ENCODE assay signal across 8 cellular contexts in genomic region chr19:16828990-16829821, GRCh38. TPM values are rescaled to one million over a fixed set of nuclear protein-coding genes. Genes with fewer than 3 reads are reported as not detected.
DNase-seq lines count a peak whose midpoint lies in the region; TF ChIP-seq lines count a peak whose summit lies in the region.

SIN3B (plus strand) TSS chr19:16829398; CDS start chr19:16829421, 23 bp downstream.

- intact Hi-C loops in left ventricle myocardium inferior (cut with micrococcal nuclease), result no loop called here

- H3K27ac Mint-ChIP-seq in T-helper 2 cell treated with Interferon-gamma antibody and Interleukin-4, amounts not matched to agents 5 μg/mL and 100 μg/mL, for 36 hours, result peak within 1 kb of the TSS; percentile 85
- H3K27ac Mint-ChIP-seq in progenitor cell of endocrine pancreas (peak within 1 kb of the TSS; percentile 92), type B pancreatic cell (peak within 1 kb of the TSS; percentile 80)

- no peaks in the 10 kb centered on the region for H3K27me3 ChIP-seq in left ventricle myocardium inferior (ENCODE audit: low read depth)

- peaks cover 31% of the 10 kb centered on the region for H3K36me3 ChIP-seq in left ventricle myocardium inferior

- TF ChIP-seq CTCF in left ventricle myocardium inferior (IDR thresholded peaks at IDR 0.05; ENCODE audit: borderline replicate concordance), result no peak
- TF ChIP-seq CTCF in progenitor cell of endocrine pancreas (IDR thresholded peaks at IDR 0.05; ENCODE audit: unreplicated experiment), result no peak
- no peak for TF ChIP-seq CTCF in type B pancreatic cell (conservative IDR thresholded peaks at IDR 0.05)

- H3K4me1 ChIP-seq in left ventricle myocardium inferior, result peaks cover 37% of the 10 kb centered on the region

- H3K9me3 ChIP-seq in left ventricle myocardium inferior (replicated peaks), result no peaks in the 10 kb centered on the region

- H3K4me1 Mint-ChIP-seq in T-helper 2 cell treated with Interferon-gamma antibody and Interleukin-4, amounts not matched to agents 5 μg/mL and 100 μg/mL, for 36 hours (ENCODE audit: low read depth), result peaks cover 19% of the 10 kb centered on the region
- H3K4me1 Mint-ChIP-seq in progenitor cell of endocrine pancreas (ENCODE audit: low read depth), result peaks cover 12% of the 10 kb centered on the region
- peaks cover 25% of the 10 kb centered on the region for H3K4me1 Mint-ChIP-seq in type B pancreatic cell (ENCODE audit: unreplicated experiment)

- peak within 1 kb of the TSS; percentile 68 for H3K27ac ChIP-seq in angular gyrus (ENCODE audit: low read depth, low read length)
- H3K27ac ChIP-seq in left ventricle myocardium inferior (replicated peaks), result peak within 1 kb of the TSS; percentile 86

- H3K36me3 Mint-ChIP-seq in T-helper 2 cell treated with Interferon-gamma antibody and Interleukin-4, amounts not matched to agents 5 μg/mL and 100 μg/mL, for 36 hours (ENCODE audit: low read depth), result peaks cover 18% of the 10 kb centered on the region
- H3K36me3 Mint-ChIP-seq in progenitor cell of endocrine pancreas (ENCODE audit: insufficient read depth) (peaks cover 14% of the 10 kb centered on the region), type B pancreatic cell (peaks cover 11% of the 10 kb centered on the region)

- H3K4me3 ChIP-seq in left ventricle myocardium inferior, result peak within 1 kb of the TSS; percentile 89

- H3K9me3 Mint-ChIP-seq in T-helper 2 cell treated with Interferon-gamma antibody and Interleukin-4, amounts not matched to agents 5 μg/mL and 100 μg/mL, for 36 hours, result no peaks in the 10 kb centered on the region
- peaks cover 4% of the 10 kb centered on the region for H3K9me3 Mint-ChIP-seq in progenitor cell of endocrine pancreas (ENCODE audit: low read depth)
- H3K9me3 Mint-ChIP-seq in type B pancreatic cell, result peaks cover 11% of the 10 kb centered on the region

- peak within 1 kb of the TSS; percentile 86 for H3K4me3 Mint-ChIP-seq in T-helper 2 cell treated with Interferon-gamma antibody and Interleukin-4, amounts not matched to agents 5 μg/mL and 100 μg/mL, for 36 hours
- H3K4me3 Mint-ChIP-seq in progenitor cell of endocrine pancreas (ENCODE audit: low read depth), result peak within 1 kb of the TSS; percentile 90
- peak within 1 kb of the TSS; percentile 89 for H3K4me3 Mint-ChIP-seq in type B pancreatic cell

- peaks cover 29% of the 10 kb centered on the region for H3K27me3 Mint-ChIP-seq in T-helper 2 cell treated with Interferon-gamma antibody and Interleukin-4, amounts not matched to agents 5 μg/mL and 100 μg/mL, for 36 hours (ENCODE audit: low read depth)
- H3K27me3 Mint-ChIP-seq in progenitor cell of endocrine pancreas, result peaks cover 30% of the 10 kb centered on the region
- H3K27me3 Mint-ChIP-seq in type B pancreatic cell, result peaks cover 15% of the 10 kb centered on the region

- peak; percentile 74 for DNase-seq in CMK (ENCODE audit: low read depth)
- peak; percentile 81 for DNase-seq in H4 (ENCODE audit: low spot score)
- DNase-seq in NCI-H146 treated with DMSO at 0.1 percent for 48 hours (lab: John Stamatoyannopoulos, UW; ENCODE audit: unreplicated experiment), result peak; percentile 60
- peak; percentile 86 for DNase-seq in T-helper 2 cell treated with Interferon-gamma antibody and Interleukin-4, amounts not matched to agents 5 μg/mL and 100 μg/mL, for 36 hours (ENCODE audit: low spot score)
- DNase-seq in left ventricle myocardium inferior, result peak; percentile 83
- peak; percentile 83 for DNase-seq in progenitor cell of endocrine pancreas (ENCODE audit: low spot score, unreplicated experiment)
- peak; percentile 91 for DNase-seq in type B pancreatic cell (ENCODE audit: extremely low spot score, unreplicated experiment)

RNA-seq across cellular contexts. Expression of gene SIN3B, which starts in this region (rescaled TPM):
- 18.6 and 19.6 TPM in 2 replicates for total RNA-seq in H4 (2014; rRNA removed; shearing (Covaris generic))
- total RNA-seq in left ventricle myocardium inferior, result 24.4 TPM
- 89.6 and 94.2 TPM in 2 replicates for total RNA-seq in progenitor cell of endocrine pancreas
- 58.9 and 71.2 TPM in 2 replicates for total RNA-seq in type B pancreatic cell (ENCODE audit: low replicate concordance)

Comparison
In these comparisons a context has a peak if more than half of its experiments do, and no peak if none do; other contexts are left out.
1. Peak in every context shown above with its lines: DNase-seq, H3K4me3 ChIP-seq and H3K27ac ChIP-seq.